22 cellular contexts compared by ENCODE assay signal in the genomic region with DNA sequence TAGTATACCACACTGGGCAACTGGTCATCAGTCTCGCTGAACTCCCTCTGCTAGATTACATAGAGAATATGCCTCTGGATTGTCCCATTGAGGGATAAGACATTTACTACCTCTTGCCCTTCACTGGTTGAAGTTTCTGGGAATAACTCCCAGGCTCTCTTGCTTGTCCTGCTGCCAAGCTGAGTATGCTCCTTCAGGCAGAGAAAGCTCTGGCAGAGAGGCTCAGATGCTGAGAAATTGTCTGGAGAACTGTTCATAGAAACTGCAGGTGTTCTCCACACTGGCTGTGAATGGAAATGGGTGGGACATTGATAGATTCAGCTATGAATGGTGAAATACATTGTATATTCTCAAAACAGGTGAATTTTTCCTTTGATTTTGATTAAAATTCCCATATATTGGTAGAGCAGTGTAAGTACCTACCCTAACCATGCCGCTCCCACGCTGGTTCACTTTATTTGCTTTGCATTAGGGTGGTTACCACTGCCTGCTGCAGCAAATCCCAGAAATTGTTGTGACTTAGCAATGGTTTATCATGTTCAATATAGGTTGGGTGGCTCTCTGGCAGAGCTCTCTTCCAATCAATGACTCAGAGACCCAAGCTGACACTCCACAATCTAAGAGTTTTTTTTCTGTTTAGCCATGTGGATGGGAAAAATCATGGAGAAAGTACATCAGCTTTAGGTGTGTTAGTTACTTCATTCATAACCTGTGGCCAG. TPM values are rescaled to one million over a fixed set of nuclear protein-coding genes. Genes with fewer than 3 reads are reported as not detected.
A peak's percentile ranks its signal among the peaks of the same experiment; 100 is the strongest.
DNase-seq lines count a peak whose midpoint lies in the region; ATAC-seq and TF ChIP-seq lines count a peak whose summit lies in the region.
"Had no signal": no experiment of that assay in that cellular context is flagged by ENCODE, and none has a peak within 500 bp of the region (broad histone marks: within the 10 kb centered on the region; RNA-seq: fewer than 3 reads in every experiment).

No MANE protein-coding gene starts in this region.

- H2AFZ ChIP-seq in osteoblast (ENCODE audit: low read length): no peak overlapping the region
- H2AFZ ChIP-seq: parathyroid adenoma had no signal

- H3K4me3 Mint-ChIP-seq in CD4-positive, alpha-beta T cell: peak overlapping the region; percentile 34
- H3K4me3 Mint-ChIP-seq: dendritic cell treated with granulocyte-macrophage colony-stimulating factor and Interleukin-4, amounts not matched to agents 40 ng/mL and 50 ng/mL, for 4 days had no signal

- H3K4me1 ChIP-seq in osteoblast (ENCODE audit: insufficient read depth, low read length) (peaks cover 12% of the 10 kb centered on the region), esophagus muscularis mucosa (peaks cover 0 to 6% (median 5%) of the 10 kb centered on the region in 4 donors)
- H3K4me1 ChIP-seq: breast epithelium, parathyroid adenoma had no signal

- no peaks in the 10 kb centered on the region for H3K79me2 ChIP-seq in osteoblast (ENCODE audit: insufficient read depth, low read length)

- H3K36me3 Mint-ChIP-seq in CD4-positive, alpha-beta T cell (ENCODE audit: low read depth): peaks cover 21% of the 10 kb centered on the region

- H3K36me3 ChIP-seq in osteoblast (ENCODE audit: insufficient read depth, low read length): no peaks in the 10 kb centered on the region
- H3K36me3 ChIP-seq in esophagus muscularis mucosa: no peaks in the 10 kb centered on the region
- H3K36me3 ChIP-seq: breast epithelium, sigmoid colon had no signal

- no peak overlapping the region for H3K27ac ChIP-seq in CD4-positive, alpha-beta T cell (ENCODE audit: low read depth, low read length)
- H3K27ac ChIP-seq in osteoblast (ENCODE audit: low read depth, low read length) (no peak overlapping the region), esophagus muscularis mucosa (replicated peaks in 1 of 4) (no peak overlapping the region)
- H3K27ac ChIP-seq: breast epithelium, parathyroid adenoma had no signal

- H3K4me3 ChIP-seq in osteoblast (ENCODE audit: insufficient read depth, low read length): no peak overlapping the region
- no peak overlapping the region for H3K4me3 ChIP-seq in esophagus muscularis mucosa
- H3K4me3 ChIP-seq: breast epithelium, lung, sigmoid colon had no signal

- 98% methylated on average over 3 of the region's 3 CpGs for WGBS in esophagus muscularis mucosa

- H3K27ac Mint-ChIP-seq in CD4-positive, alpha-beta T cell: peak overlapping the region; percentile 39
- H3K27ac Mint-ChIP-seq: activated T-cell treated with anti-CD3 and anti-CD28 coated beads, Interleukin-2, amount 50 U/mL, for 72 hours; dendritic cell treated with granulocyte-macrophage colony-stimulating factor and Interleukin-4, amounts not matched to agents 40 ng/mL and 50 ng/mL, for 4 days had no signal

- DNase-seq in CD4-positive, alpha-beta T cell: no peak
- DNase-seq in NCI-H446 (lab: John Stamatoyannopoulos, UW) (peak; percentile 26 to 69), osteoblast (ENCODE audit: insufficient read length, low spot score, missing footprints) (peak; percentile 8), esophagus muscularis mucosa (ENCODE audit: extremely low spot score) (no peak), superior temporal gyrus (ENCODE audit: extremely low spot score) (no peak)
- no peak for DNase-seq in activated effector memory CD4-positive, alpha-beta T cell treated with Interleukin-2 at 50 U/mL for 16 hours
- DNase-seq: activated CD8-positive, alpha-beta memory T cell treated with anti-CD3 and anti-CD28 coated beads for 24 hours; activated T-cell treated with anti-CD3 and anti-CD28 coated beads, Interleukin-2, amount 50 U/mL, for 72 hours; COR-L47; DND-41; foreskin melanocyte; islet precursor cell; Karpas-422; NCI-H1048; NCI-H1930; sigmoid colon; T1000 had no signal

- TF ChIP-seq POLR2A in esophagus muscularis mucosa (IDR thresholded peaks at IDR 0.05; ENCODE audit: low read depth): no peak

- TF ChIP-seq EP300 in esophagus muscularis mucosa (IDR thresholded peaks at IDR 0.05): no peak

- intact Hi-C loops in CD4-positive, alpha-beta T cell (cut with DNase I, micrococcal nuclease): loop anchor here in 1 of 2 experiments (5.0 kb wide), 1 partner anchor 34 kb away; no protein-coding TSS in a partner anchor
- intact Hi-C loops in esophagus muscularis mucosa (cut with DNase I): no loop called here

- H3K9me3 ChIP-seq in CD4-positive, alpha-beta T cell (ENCODE audit: control insufficient read depth, low read length): no peaks in the 10 kb centered on the region
- H3K9me3 ChIP-seq in osteoblast (ENCODE audit: low read depth, low read length) (no peaks in the 10 kb centered on the region), esophagus muscularis mucosa (no peaks in the 10 kb centered on the region)
- H3K9me3 ChIP-seq: breast epithelium, sigmoid colon had no signal

- no peaks in the 10 kb centered on the region for H3K27me3 ChIP-seq in CD4-positive, alpha-beta T cell (ENCODE audit: control insufficient read depth, insufficient read depth, low read length)
- H3K27me3 ChIP-seq in osteoblast (ENCODE audit: insufficient read depth, low read length): no peaks in the 10 kb centered on the region
- H3K27me3 ChIP-seq in esophagus muscularis mucosa: no peaks in the 10 kb centered on the region
- H3K27me3 ChIP-seq: breast epithelium, sigmoid colon had no signal

- no peak overlapping the region for H3K4me2 ChIP-seq in osteoblast (ENCODE audit: insufficient read depth, low read length)

- no peaks in the 10 kb centered on the region for H4K20me1 ChIP-seq in osteoblast (ENCODE audit: insufficient read depth, low read length)

- CTCF ChIA-PET in CD4-positive, alpha-beta T cell (lab: Charles Lee): no interaction called here

- no peak for TF ChIP-seq CTCF in CD4-positive, alpha-beta T cell (IDR thresholded peaks at IDR 0.05)
- TF ChIP-seq CTCF in osteoblast (IDR thresholded peaks at IDR 0.05; ENCODE audit: extremely low read depth, low read depth, low read length): no peak
- TF ChIP-seq CTCF in esophagus muscularis mucosa (IDR thresholded peaks at IDR 0.05): no peak

- H3K9me3 Mint-ChIP-seq in CD4-positive, alpha-beta T cell: peaks cover 4% of the 10 kb centered on the region
- H3K9me3 Mint-ChIP-seq: activated T-cell treated with anti-CD3 and anti-CD28 coated beads, Interleukin-2, amount 50 U/mL, for 72 hours; dendritic cell treated with granulocyte-macrophage colony-stimulating factor and Interleukin-4, amounts not matched to agents 40 ng/mL and 50 ng/mL, for 4 days had no signal

- peaks cover 81% of the 10 kb centered on the region for H3K4me1 Mint-ChIP-seq in CD4-positive, alpha-beta T cell (ENCODE audit: low read depth)

- no peaks in the 10 kb centered on the region for H3K27me3 Mint-ChIP-seq in CD4-positive, alpha-beta T cell
- H3K27me3 Mint-ChIP-seq: dendritic cell treated with granulocyte-macrophage colony-stimulating factor and Interleukin-4, amounts not matched to agents 40 ng/mL and 50 ng/mL, for 4 days had no signal

- no peak for ATAC-seq in CD4-positive, alpha-beta T cell (ENCODE audit: poor library complexity)
- peak; percentile 68 for ATAC-seq in esophagus mucosa
- ATAC-seq: activated T-cell treated with anti-CD3 and anti-CD28 coated beads, Interleukin-2, amount 50 U/mL, for 72 hours had no signal

- POLR2A ChIA-PET in CD4-positive, alpha-beta T cell (lab: Charles Lee): interaction anchor here (0.9 to 1.0 kb wide), 2 partner anchors 36 to 37 kb away, joined by 3 read pairs; partner anchors contain the start of gene FAM117B

RNA-seq across cellular contexts. Expression of gene FAM117B, which starts 36.7 kb away (rescaled TPM):
- 10 to 100 TPM; 46.8 to 50.4 TPM for total RNA-seq in CD4-positive, alpha-beta T cell
- 10.0 TPM for total RNA-seq in esophagus mucosa
- total RNA-seq in osteoblast: 2.9 and 3.2 TPM in 2 replicates
- total RNA-seq in esophagus muscularis mucosa: 1 to 10 TPM; 2.8 to 5.0 (median 4.2) TPM

Comparison
In these comparisons a context has a peak if more than half of its experiments do, and no peak if none do; other contexts are left out.
1. DNase-seq: peak in NCI-H446 (2 of 2) and osteoblast (single experiment); none in CD4-positive, alpha-beta T cell (0 of 10), esophagus muscularis mucosa (single experiment), superior temporal gyrus (single experiment) and activated effector memory CD4-positive, alpha-beta T cell treated with Interleukin-2 at 50 U/mL for 16 hours (single experiment).